8 cellular contexts compared by ENCODE assay signal in genomic region chr5:34898258-34898895, GRCh38. TPM values are rescaled to one million over a fixed set of nuclear protein-coding genes. Genes with fewer than 3 reads are reported as not detected.
A peak's percentile ranks its signal among the peaks of the same experiment; 100 is the strongest.
DNase-seq lines count a peak whose midpoint lies in the region; ATAC-seq and TF ChIP-seq lines count a peak whose summit lies in the region.

No MANE protein-coding gene starts in this region.

- no peaks in the 10 kb centered on the region for H3K9me3 ChIP-seq in MG63
- H3K9me3 ChIP-seq in ovary = no peaks in the 10 kb centered on the region
- H3K9me3 ChIP-seq in upper lobe of right lung = no peaks in the 10 kb centered on the region

- ATAC-seq in upper lobe of right lung = peak; percentile 93

- H3K36me3 ChIP-seq in H7 (replicated peaks; ENCODE audit: control insufficient read depth, insufficient read depth, low read length) (peaks cover 2% of the 10 kb centered on the region), MG63 (no peaks in the 10 kb centered on the region; the same call in 1 of the 2 replicates), ovary (no peaks in the 10 kb centered on the region), upper lobe of right lung (no peaks in the 10 kb centered on the region)

- DNase-seq in ELR (ENCODE audit: low read depth) (peak; percentile 81), H7 (peak; percentile 47), MG63 (peak; percentile 50), RPMI8226 (peak; percentile 53), foreskin melanocyte (peak; percentile 63), ovary (peak; percentile 52 to 74 (median 68)), upper lobe of right lung (no peak)
- DNase-seq in activated T-helper 9 cell treated with anti-CD3 and anti-CD28 coated beads, Interleukin-2, amount 50 U/mL, for 16 hours (ENCODE audit: low read depth) = peak; percentile 33

- no peak overlapping the region for H3K27ac ChIP-seq in ovary
- no peak overlapping the region for H3K27ac ChIP-seq in upper lobe of right lung

- H3K4me1 ChIP-seq in ovary (ENCODE audit: insufficient read depth) (no peaks in the 10 kb centered on the region), upper lobe of right lung (no peaks in the 10 kb centered on the region)

- 0% methylated on average over 3 of the region's 3 CpGs for WGBS in ovary, 3 donors

- TF ChIP-seq EP300 in ovary (IDR thresholded peaks at IDR 0.05) = no peak

- no peak for TF ChIP-seq POLR2A in ovary (IDR thresholded peaks at IDR 0.05)

- intact Hi-C loops in ovary (cut with DNase I) (loop anchor here in 3 of 4 donors (2.0 to 5.0 kb wide), 3 partner anchors 376 to 416 kb away; no protein-coding TSS in a partner anchor), upper lobe of right lung (cut with DNase I) (loop anchor here (5.0 to 10.0 kb wide), 2 partner anchors 354 to 411 kb away; no protein-coding TSS in a partner anchor)

- H3K4me3 ChIP-seq in H7 (ENCODE audit: insufficient read depth, low read depth, low read length) (no peak overlapping the region), MG63 (no peak overlapping the region), ovary (no peak overlapping the region), upper lobe of right lung (no peak overlapping the region)

- TF ChIP-seq CTCF in ovary (IDR thresholded peaks at IDR 0.05) = peak; percentile 57 to 79 (median 63)
- TF ChIP-seq CTCF in upper lobe of right lung (IDR thresholded peaks at IDR 0.05) = peak; percentile 89

- H3K27me3 ChIP-seq in H7 (ENCODE audit: control insufficient read depth, insufficient read depth, low read length) (no peaks in the 10 kb centered on the region), MG63 (no peaks in the 10 kb centered on the region), ovary (no peaks in the 10 kb centered on the region), upper lobe of right lung (no peaks in the 10 kb centered on the region)

RNA-seq across cellular contexts. Expression of gene RAD1, which starts 16.9 kb away (rescaled TPM):
- 47.8 and 54.2 TPM in 2 replicates for total RNA-seq in H7 (2014; rRNA removed; shearing (Covaris generic))
- total RNA-seq in MG63 (2014; rRNA removed; shearing (Covaris generic); ENCODE audit: low replicate concordance) = 30.9 and 36.2 TPM in 2 replicates
- total RNA-seq in ovary (10 to 100 TPM in 6 of 7 donors, 1 to 10 TPM in 1; 7.6 to 21.9 (median 18.5) TPM), upper lobe of right lung (29.1 TPM)
- polyA plus RNA-seq in ovary = 10 to 100 TPM; 14.3 to 27.3 TPM

RNA-seq across cellular contexts. Expression of gene BRIX1, which starts 17.1 kb away (rescaled TPM):
- total RNA-seq in H7 (2014; rRNA removed; shearing (Covaris generic)) = 73.4 and 73.9 TPM in 2 replicates
- 80.9 and 83.9 TPM in 2 replicates for total RNA-seq in MG63 (2014; rRNA removed; shearing (Covaris generic); ENCODE audit: low replicate concordance)
- 10 to 100 TPM; 15.5 to 33.9 (median 23.9) TPM for total RNA-seq in ovary
- polyA plus RNA-seq in ovary = 10 to 100 TPM; 17.8 to 26.9 TPM
- total RNA-seq in upper lobe of right lung = 19.8 TPM

RNA-seq across cellular contexts. Expression of gene DNAJC21, which starts 31.0 kb away (rescaled TPM):
- 15.9 and 33.8 TPM in 2 replicates for total RNA-seq in H7 (2014; rRNA removed; shearing (Covaris generic))
- 17.5 and 26.9 TPM in 2 replicates for total RNA-seq in MG63 (2014; rRNA removed; shearing (Covaris generic); ENCODE audit: low replicate concordance)
- total RNA-seq in ovary (10 to 100 TPM; 21.6 to 38.7 (median 35.2) TPM), upper lobe of right lung (57.7 TPM)
- 10 to 100 TPM; 19.4 to 31.8 TPM for polyA plus RNA-seq in ovary

RNA-seq across cellular contexts. Expression of gene TTC23L, which starts 59.4 kb away (rescaled TPM):
- 0.55 and 1.4 TPM in 2 replicates for total RNA-seq in H7 (2014; rRNA removed; shearing (Covaris generic))
- total RNA-seq in MG63 (2014; rRNA removed; shearing (Covaris generic); ENCODE audit: low replicate concordance) = not detected in 2 replicates
- 1 to 10 TPM in 3 of 7 donors, under 1 TPM in 4; 0.15 to 3.3 (median 0.92) TPM for total RNA-seq in ovary
- polyA plus RNA-seq in ovary = under 1 TPM; 0.31 to 0.37 TPM
- total RNA-seq in upper lobe of right lung = 0.20 TPM
